In the genomic region with DNA sequence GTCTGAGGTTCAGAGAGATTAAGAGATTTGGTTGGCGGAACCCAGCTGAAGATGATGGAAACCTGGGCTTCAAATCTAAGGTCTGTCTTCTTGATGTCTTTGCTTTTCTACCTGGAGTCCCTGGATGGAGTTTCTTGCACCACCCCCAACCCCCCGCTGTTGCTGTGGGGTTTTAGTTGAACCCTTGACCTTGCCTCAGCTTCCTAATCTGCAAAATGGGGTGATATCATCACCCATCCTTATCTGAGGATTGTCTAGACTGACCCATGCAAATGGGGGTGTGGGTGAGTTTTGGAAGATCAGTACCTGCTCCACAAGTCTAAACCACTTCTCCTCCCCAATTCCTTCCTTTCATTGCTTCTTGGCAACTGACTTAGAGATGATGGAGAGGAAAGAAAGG, we compare ENCODE assay signal across 15 cellular contexts. TPM values are rescaled to one million over a fixed set of nuclear protein-coding genes. Genes with fewer than 3 reads are reported as not detected.
DNase-seq lines count a peak whose midpoint lies in the region; ATAC-seq, FAIRE-seq and TF ChIP-seq lines count a peak whose summit lies in the region.
"Had no signal": no experiment of that assay in that cellular context is flagged by ENCODE, and none has a peak within 500 bp of the region (broad histone marks: within the 10 kb centered on the region; RNA-seq: fewer than 3 reads in every experiment).

No MANE protein-coding gene starts in this region.

- TF ChIP-seq EP300 in A549 (IDR thresholded peaks at IDR 0.05) = no peak
- TF ChIP-seq EP300 in H1 (IDR thresholded peaks at IDR 0.05; ENCODE audit: borderline replicate concordance in 1 of 2, low read depth in 2 of 2, low read length in 2 of 2) = no peak

- CTCF ChIA-PET in A549 (lab: Yijun Ruan, JAX) = interaction anchor here (0.6 to 1.2 kb wide), 2 partner anchors 8 to 9 kb away, joined by 3 read pairs; no protein-coding TSS in a partner anchor
- CTCF ChIA-PET in H1 (lab: Charles Lee; ENCODE audit: partially characterized antibody) = interaction anchor here (0.5 to 1.0 kb wide), 2 partner anchors 16 to 189 kb away, joined by 4 read pairs; no protein-coding TSS in a partner anchor

- FAIRE-seq in A549 (lab: Jason Lieb, UNC) (no peak), H1 (lab: Jason Lieb, UNC) (no peak)
- FAIRE-seq: G401.6, GM12892 had no signal

- H3K18ac ChIP-seq in H1 (ENCODE audit: extremely low read depth, low read length) = no peak overlapping the region

- no peak overlapping the region for H2BK5ac ChIP-seq in H1 (ENCODE audit: low read depth, low read length)

- peaks cover 5% of the 10 kb centered on the region for H3F3A ChIP-seq in smooth muscle cell (ENCODE audit: low read depth)

- H3K79me1 ChIP-seq in H1 (ENCODE audit: low read depth, low read length) = no peaks in the 10 kb centered on the region

- H3K27me3 ChIP-seq in OCI-LY3 (ENCODE audit: low read depth, low read length) (peaks cover 22% of the 10 kb centered on the region; the same call in 1 of the 2 replicates), H1 (replicated peaks in 1 of 4; ENCODE audit: control insufficient read depth in 3 of 4, extremely low read depth in 1 of 4, insufficient read depth in 3 of 4, low read length in 3 of 4) (no peaks in the 10 kb centered on the region), smooth muscle cell (ENCODE audit: low read depth) (no peaks in the 10 kb centered on the region), thyroid gland (no peaks in the 10 kb centered on the region)
- H3K27me3 ChIP-seq: BLaER1 treated with 17β-estradiol and CSF1 and Interleukin-3, amounts not matched to agents 10 nM and 100 nM had no signal

- no peak overlapping the region for H3K4ac ChIP-seq in H1 (replicated peaks; ENCODE audit: insufficient read length, low read depth, low read length)

- H3K4me2 ChIP-seq in A549 (no peak overlapping the region), OCI-LY3 (ENCODE audit: low read length) (peak overlapping the region; percentile 44), H1 (ENCODE audit: insufficient read depth in 1 of 2, low read depth in 2 of 2, low read length in 2 of 2) (no peak overlapping the region), smooth muscle cell (no peak overlapping the region)

- no peaks in the 10 kb centered on the region for H3K9me3 ChIP-seq in A549
- H3K9me3 ChIP-seq in OCI-LY3 (ENCODE audit: insufficient read depth, low read length) = no peaks in the 10 kb centered on the region
- no peaks in the 10 kb centered on the region for H3K9me3 ChIP-seq in H1 (ENCODE audit: insufficient read depth in 2 of 2, low read depth in 1 of 2, low read length in 1 of 2)
- H3K9me3 ChIP-seq in smooth muscle cell (replicated peaks; ENCODE audit: low read depth) = no peaks in the 10 kb centered on the region
- no peaks in the 10 kb centered on the region for H3K9me3 ChIP-seq in thyroid gland
- H3K9me3 ChIP-seq: BLaER1 treated with 17β-estradiol and CSF1 and Interleukin-3, amounts not matched to agents 10 nM and 100 nM had no signal

- no peak overlapping the region for H2BK15ac ChIP-seq in H1 (ENCODE audit: low read length)

- no peak overlapping the region for H4K8ac ChIP-seq in H1 (ENCODE audit: extremely low read depth, insufficient read depth, low read length)

- no peak for ATAC-seq in A549
- ATAC-seq: CD8-positive, alpha-beta T cell had no signal

- H3K56ac ChIP-seq in H1 (replicated peaks; ENCODE audit: insufficient read length, low read depth, low read length) = no peak overlapping the region

- H3K23me2 ChIP-seq in H1 (ENCODE audit: low read depth, low read length) = no peaks in the 10 kb centered on the region

- WGBS in A549 (ENCODE audit: missing lambda C conversion rate) = 91% methylated on average over 2 of the region's 2 CpGs
- 94% methylated on average over 2 of the region's 2 CpGs; no CpG with 5 or more reads in 1 of the 2 experiments for WGBS in H1 (ENCODE audit: extremely low coverage in 1 of 2, insufficient coverage in 1 of 2, insufficient read length in 1 of 2, insufficient replicate concordance in 2 of 2, low coverage in 1 of 2, low lambda C conversion rate in 2 of 2, missing lambda C conversion rate in 1 of 2), 2 experiments
- WGBS in smooth muscle cell (ENCODE audit: low lambda C conversion rate) = 94% methylated on average over 2 of the region's 2 CpGs
- 89 to 95% methylated on average over 2 of the region's 2 CpGs for WGBS in thyroid gland, 2 donors

- H2BK120ac ChIP-seq in H1 (replicated peaks; ENCODE audit: low read depth, low read length) = no peak overlapping the region

- intact Hi-C loops in thyroid gland (cut with DNase I) = no loop called here

- H3K4me1 ChIP-seq in A549 (peaks cover 23% of the 10 kb centered on the region), OCI-LY3 (ENCODE audit: low read length) (peaks cover 55% of the 10 kb centered on the region), H1 (replicated peaks in 1 of 4; ENCODE audit: control insufficient read depth in 3 of 4, insufficient read depth in 4 of 4, low read length in 3 of 4) (peaks cover 0 to 5% (median under 1%) of the 10 kb centered on the region in 4 experiments; a peak in 1 of 7 replicates), smooth muscle cell (ENCODE audit: low read depth) (no peaks in the 10 kb centered on the region), thyroid gland (peaks cover 0 to under 1% of the 10 kb centered on the region in 2 donors)

- H3K36me3 ChIP-seq in OCI-LY3 (replicated peaks; ENCODE audit: low read depth, low read length) (no peaks in the 10 kb centered on the region), H1 (ENCODE audit: control insufficient read depth in 2 of 4, insufficient read depth in 4 of 4, low read length in 3 of 4) (no peaks in the 10 kb centered on the region), smooth muscle cell (ENCODE audit: low read depth) (no peaks in the 10 kb centered on the region), thyroid gland (no peaks in the 10 kb centered on the region)
- H3K36me3 ChIP-seq: BLaER1 treated with 17β-estradiol and CSF1 and Interleukin-3, amounts not matched to agents 10 nM and 100 nM had no signal

- H3K9ac ChIP-seq in OCI-LY3 (ENCODE audit: low read length) (no peak overlapping the region), H1 (replicated peaks in 1 of 4; ENCODE audit: extremely low read depth in 1 of 4, low read depth in 3 of 4, low read length in 3 of 4) (no peak overlapping the region), smooth muscle cell (ENCODE audit: low read depth) (no peak overlapping the region)
- H3K9ac ChIP-seq: BLaER1 treated with 17β-estradiol and CSF1 and Interleukin-3, amounts not matched to agents 10 nM and 100 nM had no signal

- no peaks in the 10 kb centered on the region for H3K79me2 ChIP-seq in OCI-LY3 (ENCODE audit: low read length)
- no peaks in the 10 kb centered on the region for H3K79me2 ChIP-seq in H1 (ENCODE audit: control insufficient read depth in 1 of 2, insufficient read depth in 2 of 2, low read length in 2 of 2)
- no peaks in the 10 kb centered on the region for H3K79me2 ChIP-seq in smooth muscle cell (ENCODE audit: low read depth)

- H2BK12ac ChIP-seq in H1 (ENCODE audit: low read depth, low read length) = no peak overlapping the region

- H2AFZ ChIP-seq in OCI-LY3 (ENCODE audit: low read depth, low read length) (no peak overlapping the region), H1 (ENCODE audit: low read length) (no peak overlapping the region), smooth muscle cell (ENCODE audit: low read depth) (no peak overlapping the region)

- H2AK5ac ChIP-seq in H1 (ENCODE audit: low read depth, low read length) = no peak overlapping the region

- H3K4me3 ChIP-seq in A549 = no peak overlapping the region
- H3K4me3 ChIP-seq in OCI-LY3 (ENCODE audit: low read length) = no peak overlapping the region
- no peak overlapping the region for H3K4me3 ChIP-seq in H1 (ENCODE audit: extremely low read depth in 1 of 4, insufficient read depth in 2 of 4, low read depth in 3 of 4, low read length in 4 of 4)
- no peak overlapping the region for H3K4me3 ChIP-seq in smooth muscle cell
- no peak overlapping the region for H3K4me3 ChIP-seq in thyroid gland (replicated peaks in 1 of 3)
- H3K4me3 ChIP-seq: BLaER1 treated with 17β-estradiol and CSF1 and Interleukin-3, amounts not matched to agents 10 nM and 100 nM had no signal

- no peak overlapping the region for H4K5ac ChIP-seq in H1 (ENCODE audit: insufficient read length, low read depth, low read length)

- POLR2A ChIA-PET in A549 (lab: Yijun Ruan, JAX) = no interaction called here
- POLR2A ChIA-PET in H1 (lab: Charles Lee; ENCODE audit: partially characterized antibody) = interaction anchor here (1.3 kb wide), 1 partner anchor 121 kb away, joined by 3 read pairs; a partner anchor contains a TSS

- H3K27ac ChIP-seq in A549 = peak overlapping the region; percentile 48 to 71; a peak in 4 of 6 replicates
- H3K27ac ChIP-seq in OCI-LY3 (ENCODE audit: low read length) = no peak overlapping the region
- H3K27ac ChIP-seq in H1 (ENCODE audit: low read depth, low read length) = no peak overlapping the region
- peak overlapping the region; percentile 13 for H3K27ac ChIP-seq in smooth muscle cell (ENCODE audit: low read depth)
- H3K27ac ChIP-seq in thyroid gland = no peak overlapping the region
- H3K27ac ChIP-seq: BLaER1 treated with 17β-estradiol and CSF1 and Interleukin-3, amounts not matched to agents 10 nM and 100 nM had no signal

- DNase-seq in A549 (ENCODE audit: low read depth in 1 of 2, low spot score in 1 of 2) (no peak), H1 (ENCODE audit: low read depth in 1 of 2, low spot score in 2 of 2) (no peak), smooth muscle cell (lab: John Stamatoyannopoulos, UW; ENCODE audit: unreplicated experiment) (no peak), glomerular visceral epithelial cell (ENCODE audit: extremely low spot score) (no peak), thyroid gland (no peak), DMS53 treated with DMSO at 0.1 percent for 48 hours (lab: John Stamatoyannopoulos, UW; ENCODE audit: unreplicated experiment) (no peak)
- DNase-seq: 8988T; Calu3; CD8-positive, alpha-beta T cell; GOT3; H9 had no signal

- no peak overlapping the region for H3K23ac ChIP-seq in H1 (ENCODE audit: insufficient read length)

- no peak for TF ChIP-seq CTCF in A549 (IDR thresholded peaks at IDR 0.05)
- TF ChIP-seq CTCF in OCI-LY3 (IDR thresholded peaks at IDR 0.05; ENCODE audit: low read depth, low read length) = no peak
- TF ChIP-seq CTCF in H1 (IDR thresholded peaks at IDR 0.05; ENCODE audit: control extremely low read depth in 1 of 3, insufficient read depth in 1 of 3, low read depth in 1 of 3, low read length in 3 of 3) = no peak
- no peak for TF ChIP-seq CTCF in smooth muscle cell (IDR thresholded peaks at IDR 0.05; ENCODE audit: borderline replicate concordance, insufficient read depth, poor library complexity, severe bottlenecking)
- no peak for TF ChIP-seq CTCF in thyroid gland (IDR thresholded peaks at IDR 0.05)

- H4K20me1 ChIP-seq in OCI-LY3 (ENCODE audit: insufficient read depth, low read length) = no peaks in the 10 kb centered on the region
- H4K20me1 ChIP-seq in H1 (replicated peaks in 1 of 2; ENCODE audit: control insufficient read depth in 1 of 2, insufficient read depth in 2 of 2, low read length in 2 of 2) = no peaks in the 10 kb centered on the region
- H4K20me1 ChIP-seq in smooth muscle cell (ENCODE audit: low read depth) = no peaks in the 10 kb centered on the region
- H4K20me1 ChIP-seq: BLaER1 treated with 17β-estradiol and CSF1 and Interleukin-3, amounts not matched to agents 10 nM and 100 nM had no signal

- H3K14ac ChIP-seq in H1 (ENCODE audit: insufficient read length) = no peak overlapping the region

- no peak overlapping the region for H2BK20ac ChIP-seq in H1 (ENCODE audit: low read length)

- no peak for TF ChIP-seq RAD21 in A549 (conservative IDR thresholded peaks at IDR 0.05 in 1 of 2, IDR thresholded peaks at IDR 0.05 in 1 of 2)
- TF ChIP-seq RAD21 in H1 (IDR thresholded peaks at IDR 0.05 in 1 of 2, conservative IDR thresholded peaks at IDR 0.05 in 1 of 2; ENCODE audit: low read depth in 2 of 2, low read length in 2 of 2) = no peak

- H4K91ac ChIP-seq in H1 (replicated peaks; ENCODE audit: insufficient read length, low read length) = no peak overlapping the region

- TF ChIP-seq POLR2A in A549 (IDR thresholded peaks at IDR 0.05; ENCODE audit: low read length) = no peak
- TF ChIP-seq POLR2A in H1 (IDR thresholded peaks at IDR 0.05; ENCODE audit: control extremely low read depth in 1 of 2, low read depth in 2 of 2, low read length in 2 of 2) = no peak
- no peak for TF ChIP-seq POLR2A in thyroid gland (IDR thresholded peaks at IDR 0.05)

RNA-seq across cellular contexts. Expression of a gene that starts 9.0 kb away (rescaled TPM):
- polyA plus RNA-seq in A549 (2011; rRNA removed) (21.6 and 44.7 TPM in 2 replicates), A549 (2017; fragmentation: RNase III; extraction: RNeasy Plus Mini Kit Qiagen cat#74134 plus additional on column Dnase treatment) (118 to 129 TPM (median 125 TPM) in 3 replicates), H1 (2011; rRNA removed) (7.9 and 21.2 TPM in 2 replicates), smooth muscle cell (2.5 and 9.4 TPM in 2 replicates)
- 78.5 and 97.9 TPM in 2 replicates for polyA plus RNA-seq in A549 (2012; cell fraction: cytosol; rRNA removed)
- polyA plus RNA-seq in A549 (2012; cell fraction: nucleus; rRNA removed) = 128 and 142 TPM in 2 replicates
- polyA minus RNA-seq in A549 (2011; rRNA and poly(A)+ RNA removed) = 89.1 and 130 TPM in 2 replicates
- total RNA-seq in H1 (2021; fragmentation: NEBNext Ultra II Directional; extraction: Animal tissue kit (Norgen Biotek cat#: 25700)) = 53.2 and 62.0 TPM in 2 replicates
- polyA plus RNA-seq in H1 (2011; cell fraction: cytosol; rRNA removed) = 7.9 TPM
- 27.3 TPM for polyA plus RNA-seq in H1 (2011; cell fraction: nucleus; rRNA removed)
- 44.6 to 50.3 TPM (median 45.5 TPM) in 4 replicates for polyA plus RNA-seq in H1 (2012, experiment 1 of 2)
- polyA plus RNA-seq in H1 (2012, experiment 2 of 2) = 28.6 TPM
- 36.4 TPM for polyA plus RNA-seq in H1 (2013, experiment 1 of 2)
- polyA plus RNA-seq in H1 (2013, experiment 2 of 2) = 34.4 TPM
- polyA minus RNA-seq in H1 (2011; rRNA and poly(A)+ RNA removed) = 20.8 and 26.6 TPM in 2 replicates
- 35.2 TPM for polyA minus RNA-seq in H1 (2011; cell fraction: cytosol; rRNA and poly(A)+ RNA removed)
- polyA minus RNA-seq in H1 (2011; cell fraction: nucleus; rRNA and poly(A)+ RNA removed) = 37.7 TPM
- total RNA-seq in smooth muscle cell (22.5 and 44.5 TPM in 2 replicates), thyroid gland (10 to 100 TPM; 15.5 to 65.9 (median 20.2) TPM)

Comparison
In these comparisons a context has a peak if more than half of its experiments do, and no peak if none do; other contexts are left out.
1. H3K27ac ChIP-seq: peak in A549 (2 of 2) and smooth muscle cell (single experiment); none in OCI-LY3 (single experiment), H1 (single experiment) and thyroid gland (0 of 3).